In genomic region chr15:71329509-71330260, GRCh38 we compare ENCODE assay signal across 10 cellular contexts.
DNase-seq lines count a peak whose midpoint lies in the region; ATAC-seq and TF ChIP-seq lines count a peak whose summit lies in the region.
"Had no signal": no experiment of that assay in that cellular context is flagged by ENCODE, and none has a peak within 500 bp of the region (broad histone marks: within the 10 kb centered on the region; RNA-seq: fewer than 3 reads in every experiment).

No MANE protein-coding gene starts in this region.

- no peaks in the 10 kb centered on the region for H3F3A ChIP-seq in MM.1S (ENCODE audit: insufficient read depth, low read length)

- H3K4me2 ChIP-seq in MM.1S (ENCODE audit: low read depth, low read length) = no peak overlapping the region
- H3K4me2 ChIP-seq: neural progenitor cell had no signal

- H3K27ac ChIP-seq in duodenal mucosa (ENCODE audit: low read depth, low read length) (peak overlapping the region; percentile 64), left lung (peak overlapping the region; percentile 7 to 18), tibial artery (peak overlapping the region; percentile 79 to 83), MM.1S (ENCODE audit: low read length) (no peak overlapping the region)
- H3K27ac ChIP-seq: neural progenitor cell had no signal

- no peaks in the 10 kb centered on the region for H4K20me1 ChIP-seq in MM.1S (ENCODE audit: insufficient read depth, low read length)

- H3K4me3 ChIP-seq in duodenal mucosa (ENCODE audit: low read depth in 1 of 2, low read length in 2 of 2) (no peak overlapping the region), left lung (no peak overlapping the region), tibial artery (no peak overlapping the region), MM.1S (ENCODE audit: low read length) (no peak overlapping the region)
- H3K4me3 ChIP-seq: neural progenitor cell had no signal

- no peaks in the 10 kb centered on the region for H3K79me2 ChIP-seq in MM.1S (ENCODE audit: low read length)

- intact Hi-C loops in left lung (cut with DNase I) (no loop called here), tibial artery (cut with DNase I; ENCODE audit: low total_unique reads) (loop anchor here (10.0 kb wide), 1 partner anchor 55 kb away; no protein-coding TSS in a partner anchor)

- H3K27me3 ChIP-seq in duodenal mucosa (ENCODE audit: control insufficient read depth in 1 of 2, insufficient read depth in 2 of 2, low read length in 2 of 2) = no peaks in the 10 kb centered on the region
- no peaks in the 10 kb centered on the region for H3K27me3 ChIP-seq in left lung
- H3K27me3 ChIP-seq in tibial artery = no peaks in the 10 kb centered on the region
- H3K27me3 ChIP-seq in MM.1S (replicated peaks; ENCODE audit: insufficient read depth, low read length) = no peaks in the 10 kb centered on the region
- H3K27me3 ChIP-seq: neural progenitor cell had no signal

- no peaks in the 10 kb centered on the region for H3K9me2 ChIP-seq in MM.1S (replicated peaks; ENCODE audit: insufficient read depth, low read length)

- H3K4me1 ChIP-seq in duodenal mucosa (ENCODE audit: control insufficient read depth in 1 of 2, insufficient read depth in 2 of 2, low read length in 2 of 2) (peaks cover 30 to 38% of the 10 kb centered on the region in 2 donors), left lung (peaks cover 0 to 23% of the 10 kb centered on the region in 2 donors), tibial artery (peaks cover 0 to 75% (median 39%) of the 10 kb centered on the region in 4 donors), MM.1S (ENCODE audit: low read length) (0 out of 2 replicates have a peak, but pooled peaks cover 4% of the 10 kb centered on the region)
- H3K4me1 ChIP-seq: neural progenitor cell had no signal

- TF ChIP-seq CTCF in left lung (IDR thresholded peaks at IDR 0.05) (no peak), tibial artery (IDR thresholded peaks at IDR 0.05) (no peak), MM.1S (IDR thresholded peaks at IDR 0.05; ENCODE audit: low read length) (no peak)

- H3K9ac ChIP-seq in duodenal mucosa (ENCODE audit: low read depth in 1 of 2, low read length in 2 of 2) (no peak overlapping the region), MM.1S (ENCODE audit: low read length) (no peak overlapping the region)
- H3K9ac ChIP-seq: neural progenitor cell had no signal

- H3K9me3 ChIP-seq in duodenal mucosa (ENCODE audit: control insufficient read depth in 1 of 2, low read length in 2 of 2) (no peaks in the 10 kb centered on the region), left lung (no peaks in the 10 kb centered on the region), tibial artery (no peaks in the 10 kb centered on the region), MM.1S (replicated peaks; ENCODE audit: insufficient read depth, low read length) (no peaks in the 10 kb centered on the region)

- H2AFZ ChIP-seq in MM.1S (ENCODE audit: low read length) = no peak overlapping the region
- H2AFZ ChIP-seq: neural progenitor cell had no signal

- peak; percentile 30 for DNase-seq in HT-29 (ENCODE audit: low spot score)
- DNase-seq in left lung = peak in 1 of 2 donors; percentile 47
- peak in 1 of 2 donors; percentile 28 for DNase-seq in tibial artery
- DNase-seq in COLO829 (ENCODE audit: low spot score) = no peak
- DNase-seq in MM.1S = no peak
- DNase-seq in SHP77 treated with DMSO at 0.1 percent for 48 hours (lab: John Stamatoyannopoulos, UW) = no peak
- DNase-seq: T-helper 9 cell had no signal

- ATAC-seq in left lung (peak; percentile 79), GM18870 (IDR thresholded peaks at IDR 0.05; ENCODE audit: unreplicated experiment) (no peak)

- H3K36me3 ChIP-seq in duodenal mucosa (ENCODE audit: control insufficient read depth in 1 of 2, insufficient read depth in 2 of 2, low read length in 2 of 2) (no peaks in the 10 kb centered on the region), left lung (no peaks in the 10 kb centered on the region), tibial artery (no peaks in the 10 kb centered on the region), MM.1S (replicated peaks; ENCODE audit: insufficient read depth, low read length) (no peaks in the 10 kb centered on the region)
- H3K36me3 ChIP-seq: neural progenitor cell had no signal
